1 cellular context compared by ENCODE assay signal in the genomic region with DNA sequence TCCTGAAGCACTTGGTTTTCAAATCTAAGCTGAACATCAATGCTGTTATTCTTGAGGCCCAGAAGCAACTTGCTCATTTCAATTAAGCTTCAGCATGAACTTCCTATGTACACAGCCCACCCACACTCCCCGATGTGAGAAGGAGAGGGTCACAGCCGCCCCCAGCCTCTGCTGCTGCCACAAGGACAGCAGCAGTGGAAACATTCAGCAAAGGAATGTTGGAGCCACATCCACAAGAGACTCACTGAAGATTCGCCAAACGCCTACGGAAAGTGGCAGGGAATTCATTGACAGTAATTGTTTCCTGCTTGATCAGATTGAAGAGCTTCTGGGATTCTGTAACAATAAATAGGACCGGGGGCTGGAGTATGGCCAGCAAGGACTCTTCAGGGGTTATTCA.
TF ChIP-seq lines count a peak whose summit lies in the region.

No MANE protein-coding gene starts in this region.

TF ChIP-seq in SK-N-SH, 30 proteins besides CTCF, POLR2A, EP300 and RAD21 (continued from another document):
- TF ChIP-seq SIN3A (IDR thresholded peaks at IDR 0.05; ENCODE audit: borderline replicate concordance, low read depth, low read length): no peak
- TF ChIP-seq, protein P1, sequence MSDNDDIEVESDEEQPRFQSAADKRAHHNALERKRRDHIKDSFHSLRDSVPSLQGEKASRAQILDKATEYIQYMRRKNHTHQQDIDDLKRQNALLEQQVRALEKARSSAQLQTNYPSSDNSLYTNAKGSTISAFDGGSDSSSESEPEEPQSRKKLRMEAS (IDR thresholded peaks at IDR 0.05; ENCODE audit: low read depth): no peak
- TF ChIP-seq PBX3 (IDR thresholded peaks at IDR 0.05): no peak
- no peak for TF ChIP-seq RFX5 (IDR thresholded peaks at IDR 0.05; ENCODE audit: low read length)
- TF ChIP-seq RCOR1 (IDR thresholded peaks at IDR 0.05; ENCODE audit: low read length): no peak
- no peak for TF ChIP-seq YY1 (IDR thresholded peaks at IDR 0.05; ENCODE audit: low read depth)
- no peak for TF ChIP-seq TEAD4 (IDR thresholded peaks at IDR 0.05; ENCODE audit: borderline replicate concordance, insufficient read depth)
- no peak for TF ChIP-seq FOXM1 (IDR thresholded peaks at IDR 0.05; ENCODE audit: low read depth)
- TF ChIP-seq CHD2 (IDR thresholded peaks at IDR 0.05; ENCODE audit: low read length, partially characterized antibody): no peak
- no peak for TF ChIP-seq POLR2AphosphoS5 (IDR thresholded peaks at IDR 0.05; ENCODE audit: low read depth, low read length)
- no peak for TF ChIP-seq NRF1 (IDR thresholded peaks at IDR 0.05; ENCODE audit: low read depth, low read length)
- TF ChIP-seq JUND (IDR thresholded peaks at IDR 0.05): no peak
- no peak for TF ChIP-seq MXI1 (IDR thresholded peaks at IDR 0.05; ENCODE audit: low read depth, low read length)
